Comparison of ENCODE assay signal across 13 cellular contexts in genomic region chr2:203586151-203586550, GRCh38.
"Had no signal": no experiment of that assay in that cellular context is flagged by ENCODE, and none has a peak within 500 bp of the region (broad histone marks: within the 10 kb centered on the region; RNA-seq: fewer than 3 reads in every experiment).

No MANE protein-coding gene starts in this region.

- H3K27me3 Mint-ChIP-seq: activated naive CD8-positive, alpha-beta T cell had no signal

- ATAC-seq: activated CD8-positive, alpha-beta T cell treated with anti-CD3 and anti-CD28 coated beads for 36 hours; left lobe of liver; stimulated activated effector memory CD8-positive, alpha-beta T cell treated with anti-CD3 and anti-CD28 coated beads, Interleukin-12 subunit alpha, Interleukin-12 subunit beta, amount 100 ng/mL, for 72 hours had no signal

- H3K27ac Mint-ChIP-seq: activated CD8-positive, alpha-beta T cell treated with anti-CD3 and anti-CD28 coated beads for 36 hours; activated naive CD8-positive, alpha-beta T cell; activated T-cell treated with anti-CD3 and anti-CD28 coated beads, Interleukin-2, amount 50 U/mL, for 72 hours; stimulated activated effector memory CD8-positive, alpha-beta T cell treated with anti-CD3 and anti-CD28 coated beads, Interleukin-12 subunit alpha, Interleukin-12 subunit beta, amount 100 ng/mL, for 72 hours had no signal

- H3K4me3 Mint-ChIP-seq: activated CD8-positive, alpha-beta T cell treated with anti-CD3 and anti-CD28 coated beads for 36 hours; activated naive CD8-positive, alpha-beta T cell; stimulated activated effector memory CD8-positive, alpha-beta T cell treated with anti-CD3 and anti-CD28 coated beads, Interleukin-12 subunit alpha, Interleukin-12 subunit beta, amount 100 ng/mL, for 72 hours had no signal

- H3K9me3 Mint-ChIP-seq: activated CD8-positive, alpha-beta T cell treated with anti-CD3 and anti-CD28 coated beads for 36 hours; activated T-cell treated with anti-CD3 and anti-CD28 coated beads, Interleukin-2, amount 50 U/mL, for 72 hours; stimulated activated effector memory CD8-positive, alpha-beta T cell treated with anti-CD3 and anti-CD28 coated beads, Interleukin-12 subunit alpha, Interleukin-12 subunit beta, amount 100 ng/mL, for 72 hours had no signal

- H3K36me3 Mint-ChIP-seq: stimulated activated effector memory CD8-positive, alpha-beta T cell treated with anti-CD3 and anti-CD28 coated beads, Interleukin-12 subunit alpha, Interleukin-12 subunit beta, amount 100 ng/mL, for 72 hours had no signal

- DNase-seq: activated CD8-positive, alpha-beta memory T cell treated with anti-CD3 and anti-CD28 coated beads, Interleukin-2, amount 50 U/mL, for 4 hours; activated CD8-positive, alpha-beta T cell treated with anti-CD3 and anti-CD28 coated beads for 36 hours; activated gamma-delta T cell treated with Interleukin-2 at 50 U/mL for 16 hours; activated T-cell treated with anti-CD3 and anti-CD28 coated beads, Interleukin-2, amount 50 U/mL, for 72 hours; amniotic stem cell; brain microvascular endothelial cell; cerebellar nuclear complex; effector memory CD4-positive, alpha-beta T cell; hippocampal formation; substantia nigra had no signal
